27 cellular contexts compared by ENCODE assay signal in the genomic region with DNA sequence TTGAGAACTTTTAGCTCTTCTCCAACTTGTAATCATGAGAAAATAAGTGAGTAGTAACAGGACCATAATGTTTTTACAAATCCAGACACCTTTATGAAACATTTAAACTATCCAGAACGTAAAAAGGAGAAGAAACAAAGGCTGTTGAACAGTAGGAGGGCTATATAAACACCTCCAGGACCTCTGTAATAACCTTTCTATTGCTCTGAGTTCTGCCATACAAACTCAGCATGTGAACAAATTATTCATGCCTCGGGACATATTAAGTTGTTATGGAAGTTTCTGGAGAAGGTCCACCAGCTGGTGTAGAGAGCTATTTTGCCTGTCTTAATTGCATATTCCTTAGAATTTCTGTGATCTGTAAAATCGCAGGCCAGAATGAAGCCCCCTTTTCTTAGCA.
"Had no signal": no experiment of that assay in that cellular context is flagged by ENCODE, and none has a peak within 500 bp of the region (broad histone marks: within the 10 kb centered on the region; RNA-seq: fewer than 3 reads in every experiment).

No MANE protein-coding gene starts in this region.

- DNase-seq: activated CD4-positive, alpha-beta T cell treated with anti-CD3 and anti-CD28 coated beads for 4 hours; activated CD4-positive, alpha-beta T cell treated with anti-CD3 and anti-CD28 coated beads, Interleukin-2, amount 50 U/mL, for 4 hours; activated CD4-positive, CD25-positive, alpha-beta regulatory T cell; activated CD8-positive, alpha-beta memory T cell treated with anti-CD3 and anti-CD28 coated beads for 24 hours; activated effector memory CD4-positive, alpha-beta T cell treated with Interleukin-2 at 50 U/mL for 16 hours; activated naive CD4-positive, alpha-beta T cell treated with Interleukin-2 at 50 U/mL for 16 hours; anterior cingulate cortex; cerebellar nuclear complex; cortex of kidney; effector memory CD8-positive, alpha-beta T cell; erythroblast; head of caudate nucleus; hypothalamus; immature natural killer cell; mesendoderm; stimulated activated CD4-positive, alpha-beta T cell treated with anti-CD3 and anti-CD28 coated beads, Interleukin-2, amount 100 ng/mL, for 48 hours; stimulated activated naive CD8-positive, alpha-beta T cell treated with anti-CD3 and anti-CD28 coated beads, Interleukin-15, Interleukin-2, amounts not matched to agents 100 U/mL and 50 U/mL, for 24 hours; T-helper 1 cell; testis; transverse colon had no signal

- H3K36me3 Mint-ChIP-seq: immature natural killer cell; natural killer cell treated with Interleukin-12 subunit alpha and Interleukin-12 subunit beta and Interleukin-15 and Interleukin-18, amount 100 ng/mL, for 72 hours had no signal

- H3K4me1 Mint-ChIP-seq: immature natural killer cell had no signal

- H3K9me3 ChIP-seq: testis, transverse colon had no signal

- H3K4me3 ChIP-seq: cardiac muscle cell, lung, testis, transverse colon had no signal

- H3K27me3 ChIP-seq: cardiac muscle cell, testis, transverse colon had no signal

- H3K27ac ChIP-seq: cardiac muscle cell, testis, transverse colon had no signal

- H3K4me3 Mint-ChIP-seq: activated naive CD8-positive, alpha-beta T cell; effector memory CD8-positive, alpha-beta T cell; immature natural killer cell; natural killer cell treated with Interleukin-12 subunit alpha and Interleukin-12 subunit beta and Interleukin-15 and Interleukin-18, amount 100 ng/mL, for 72 hours; T-helper 2 cell treated with Interferon-gamma antibody and Interleukin-4, amounts not matched to agents 5 μg/mL and 100 μg/mL, for 36 hours had no signal

- H3K27ac Mint-ChIP-seq: activated naive CD8-positive, alpha-beta T cell; effector memory CD8-positive, alpha-beta T cell; immature natural killer cell; natural killer cell treated with Interleukin-12 subunit alpha and Interleukin-12 subunit beta and Interleukin-15 and Interleukin-18, amount 100 ng/mL, for 72 hours; T-helper 2 cell treated with Interferon-gamma antibody and Interleukin-4, amounts not matched to agents 5 μg/mL and 100 μg/mL, for 36 hours had no signal

- H3K27me3 Mint-ChIP-seq: activated naive CD8-positive, alpha-beta T cell; brain had no signal

- H3K9me3 Mint-ChIP-seq: immature natural killer cell had no signal

- ATAC-seq: effector memory CD8-positive, alpha-beta T cell; left lobe of liver; natural killer cell treated with Interleukin-12 subunit alpha and Interleukin-12 subunit beta and Interleukin-15 and Interleukin-18, amount 100 ng/mL, for 72 hours; stimulated activated naive CD8-positive, alpha-beta T cell treated with anti-CD3 and anti-CD28 coated beads, Interleukin-15, Interleukin-2, amounts not matched to agents 100 U/mL and 50 U/mL, for 24 hours had no signal

- H3K36me3 ChIP-seq: cardiac muscle cell, transverse colon had no signal
